ENCODE assay signal across 9 cellular contexts in the genomic region with DNA sequence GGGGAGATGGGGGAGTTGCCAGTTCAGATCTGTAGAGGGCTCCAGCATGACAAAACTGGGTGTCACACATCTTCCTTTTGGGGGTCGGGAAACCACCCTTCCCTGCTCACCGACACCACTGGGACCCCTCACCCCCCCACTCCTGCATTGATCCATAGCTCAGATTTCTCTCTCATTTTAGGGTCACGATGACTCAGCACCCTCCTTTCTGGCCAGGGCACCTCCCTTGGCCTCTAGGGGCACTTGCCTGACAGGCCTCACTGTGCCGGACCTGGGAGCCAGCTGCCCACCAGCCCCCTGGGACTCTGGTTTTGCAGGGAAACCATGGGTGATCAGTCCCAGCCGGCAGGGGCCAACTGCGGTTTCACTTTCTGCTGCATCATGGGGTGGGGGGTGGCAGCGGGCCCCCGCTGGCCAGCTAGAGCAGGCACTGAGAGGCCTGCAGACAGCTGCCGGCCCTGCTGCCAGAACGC.
DNase-seq lines count a peak whose midpoint lies in the region; ATAC-seq and TF ChIP-seq lines count a peak whose summit lies in the region.
"Had no signal": no experiment of that assay in that cellular context is flagged by ENCODE, and none has a peak within 500 bp of the region (broad histone marks: within the 10 kb centered on the region; RNA-seq: fewer than 3 reads in every experiment).

No MANE protein-coding gene starts in this region.

- no peaks in the 10 kb centered on the region for H3K9me2 ChIP-seq in Loucy (replicated peaks; ENCODE audit: low read depth, low read length)

- H3K4me1 ChIP-seq in Loucy (ENCODE audit: insufficient read depth, low read length, poor library complexity, severe bottlenecking) (peaks cover 35% of the 10 kb centered on the region), foreskin keratinocyte (peaks cover 32% of the 10 kb centered on the region)

- no peaks in the 10 kb centered on the region for H3K9me3 ChIP-seq in Loucy (ENCODE audit: insufficient read depth, low read depth, low read length)

- H4K20me1 ChIP-seq in Loucy (ENCODE audit: insufficient read depth, low read length, poor library complexity, severe bottlenecking), result no peaks in the 10 kb centered on the region

- no peak overlapping the region for H2AFZ ChIP-seq in Loucy (ENCODE audit: low read length)

- ATAC-seq in GM21717 (IDR thresholded peaks at IDR 0.05; ENCODE audit: unreplicated experiment) (peak; percentile 47), foreskin keratinocyte (no peak)
- ATAC-seq: stimulated activated naive CD8-positive, alpha-beta T cell treated with anti-CD3 and anti-CD28 coated beads, Interleukin-15, amount 100 ng/mL, for 72 hours had no signal

- peak overlapping the region; percentile 48 for H3K4me3 ChIP-seq in Loucy (ENCODE audit: low read length, poor library complexity, severe bottlenecking)

- no peaks in the 10 kb centered on the region for H3K79me2 ChIP-seq in Loucy (ENCODE audit: insufficient read depth, low read length)

- H3K4me2 ChIP-seq in Loucy (ENCODE audit: low read depth, low read length, poor library complexity, severe bottlenecking), result peak overlapping the region; percentile 67

- no peaks in the 10 kb centered on the region for H3F3A ChIP-seq in Loucy (ENCODE audit: low read depth)

- peak; percentile 36 for TF ChIP-seq CTCF in Loucy (conservative IDR thresholded peaks at IDR 0.05; ENCODE audit: low read length)
- TF ChIP-seq CTCF in foreskin keratinocyte (conservative IDR thresholded peaks at IDR 0.05), result peak; percentile 9

- no peaks in the 10 kb centered on the region for H3K36me3 ChIP-seq in Loucy (ENCODE audit: insufficient read depth, low read length)

- DNase-seq in ELF-1 (ENCODE audit: low read depth, low spot score), result peak; percentile 45
- no peak for DNase-seq in foreskin keratinocyte
- DNase-seq in NCI-H69 (lab: John Stamatoyannopoulos, UW), result no peak
- no peak for DNase-seq in pons (ENCODE audit: low spot score)
- DNase-seq in NCI-H82 treated with DMSO at 0.1 percent for 48 hours (lab: John Stamatoyannopoulos, UW; ENCODE audit: unreplicated experiment), result no peak
- DNase-seq in kidney tubule cell (ENCODE audit: low spot score), result no peak

- peak overlapping the region; percentile 88 for H3K27ac ChIP-seq in foreskin keratinocyte

- H3K27me3 ChIP-seq in Loucy (ENCODE audit: insufficient read depth, low read length, poor library complexity, severe bottlenecking) (no peaks in the 10 kb centered on the region), foreskin keratinocyte (no peaks in the 10 kb centered on the region)

- H3K9ac ChIP-seq in Loucy (ENCODE audit: low read depth, low read length, poor library complexity, severe bottlenecking), result no peak overlapping the region
